ENCODE assay signal across 8 cellular contexts in the genomic region with DNA sequence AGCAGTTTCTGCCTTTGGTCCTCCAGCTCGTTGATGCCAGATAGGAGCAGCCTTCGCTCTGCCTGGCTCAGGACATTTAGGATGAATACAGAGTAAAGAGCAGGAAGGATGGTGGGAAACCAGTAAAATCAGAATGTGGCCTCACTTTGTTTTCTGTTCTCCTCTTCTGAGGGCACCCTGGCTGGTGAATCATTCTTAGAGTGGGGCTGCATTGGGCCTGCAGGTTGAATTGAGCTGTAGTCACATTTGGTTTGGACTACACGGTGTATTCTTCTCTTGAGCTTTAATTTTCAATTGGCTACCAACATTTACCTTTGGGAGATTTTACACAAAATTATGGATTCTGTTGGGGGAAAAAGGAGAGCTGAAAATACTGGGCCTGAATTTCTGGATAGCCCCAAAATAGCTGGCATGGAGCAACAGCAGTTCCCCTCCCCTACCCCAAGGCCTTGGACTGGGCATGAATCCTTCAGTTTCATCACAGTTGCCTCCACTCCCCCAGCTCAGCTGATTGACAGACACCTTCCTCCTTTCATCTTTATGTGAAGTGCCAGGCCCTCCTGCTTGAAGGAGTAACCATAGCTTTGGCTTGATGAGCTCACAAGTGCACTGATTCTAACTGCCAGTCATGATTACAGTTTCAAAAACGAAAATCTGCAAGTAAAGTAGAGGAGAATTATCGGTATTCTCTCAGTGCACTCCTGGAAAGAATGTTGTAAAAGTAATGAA. TPM values are rescaled to one million over a fixed set of nuclear protein-coding genes. Genes with fewer than 3 reads are reported as not detected.
DNase-seq lines count a peak whose midpoint lies in the region; ATAC-seq and TF ChIP-seq lines count a peak whose summit lies in the region.

No MANE protein-coding gene starts in this region.

- H3K4me1 ChIP-seq in CD8-positive, alpha-beta memory T cell (ENCODE audit: insufficient read depth, low read length) = peaks cover 11% of the 10 kb centered on the region
- H3K4me1 ChIP-seq in heart left ventricle = peaks cover 0 to 27% (median 12%) of the 10 kb centered on the region in 12 donors
- peaks cover 0 to 21% (median 15%) of the 10 kb centered on the region in 6 donors for H3K4me1 ChIP-seq in spleen

- intact Hi-C loops in heart left ventricle (cut with DNase I) (loop anchor here in 1 of 10 donors (5.0 kb wide), 1 partner anchor 47 kb away; no protein-coding TSS in a partner anchor), spleen (cut with DNase I; ENCODE audit: low total_unique reads) (no loop called here), posterior vena cava (cut with DNase I) (no loop called here)

- H3K9me3 Mint-ChIP-seq in CD8-positive, alpha-beta memory T cell = no peaks in the 10 kb centered on the region

- H3K4me3 Mint-ChIP-seq in CD8-positive, alpha-beta memory T cell = no peak overlapping the region

- H3K27ac Mint-ChIP-seq in CD8-positive, alpha-beta memory T cell = peak overlapping the region; percentile 61 to 96 (median 84)

- CTCF ChIA-PET in CD8-positive, alpha-beta memory T cell (lab: Charles Lee) = interaction anchor here (0.7 to 1.9 kb wide), 15 partner anchors 8 to 314 kb away, joined by 3 to 9 read pairs (median 4); a partner anchor contains a TSS

- H3K27me3 ChIP-seq in CD8-positive, alpha-beta memory T cell (ENCODE audit: insufficient read depth, low read length, poor library complexity, severe bottlenecking) = no peaks in the 10 kb centered on the region
- no peaks in the 10 kb centered on the region for H3K27me3 ChIP-seq in heart left ventricle
- H3K27me3 ChIP-seq in spleen (replicated peaks in 1 of 7) = no peaks in the 10 kb centered on the region

- H3K27me3 Mint-ChIP-seq in CD8-positive, alpha-beta memory T cell = no peaks in the 10 kb centered on the region

- no peaks in the 10 kb centered on the region for H3K9me3 ChIP-seq in CD8-positive, alpha-beta memory T cell (ENCODE audit: low read length)
- H3K9me3 ChIP-seq in heart left ventricle (no peaks in the 10 kb centered on the region), spleen (no peaks in the 10 kb centered on the region)

- POLR2A ChIA-PET in CD8-positive, alpha-beta memory T cell (lab: Charles Lee) = no interaction called here

- no peak overlapping the region for H3K4me3 ChIP-seq in CD8-positive, alpha-beta memory T cell (ENCODE audit: low read length)
- H3K4me3 ChIP-seq in heart left ventricle = no peak overlapping the region
- no peak overlapping the region for H3K4me3 ChIP-seq in spleen

- peaks cover 51% of the 10 kb centered on the region for H3K36me3 ChIP-seq in CD8-positive, alpha-beta memory T cell (ENCODE audit: insufficient read depth, low read length)
- H3K36me3 ChIP-seq in heart left ventricle (peaks cover 2 to 98% (median 81%) of the 10 kb centered on the region in 9 donors), spleen (peaks cover 5 to 100% (median 82%) of the 10 kb centered on the region in 6 donors)

- no peak for DNase-seq in CD8-positive, alpha-beta memory T cell
- DNase-seq in heart left ventricle = no peak
- DNase-seq in activated effector memory CD4-positive, alpha-beta T cell treated with anti-CD3 and anti-CD28 coated beads, Interleukin-2, amount 50 U/mL, for 16 hours = no peak
- no peak for DNase-seq in NCI-H345 treated with DMSO at 0.1 percent for 48 hours (lab: John Stamatoyannopoulos, UW; ENCODE audit: unreplicated experiment)
- DNase-seq in spleen = no peak
- DNase-seq in posterior vena cava (ENCODE audit: low spot score) = no peak

- WGBS in heart left ventricle, 4 donors = 48 to 62% (median 55%) methylated on average over 5 of the region's 5 CpGs
- 64 to 80% (median 65%) methylated on average over 5 of the region's 5 CpGs for WGBS in spleen, 5 donors

- ATAC-seq in GM21360 (IDR thresholded peaks at IDR 0.05; ENCODE audit: unreplicated experiment) (peak; percentile 22), HG03565 (IDR thresholded peaks at IDR 0.05; ENCODE audit: unreplicated experiment) (peak; percentile 6), heart left ventricle (peak in 3 of 4 donors; percentile 11 to 19 (median 15))

- H3K27ac ChIP-seq in CD8-positive, alpha-beta memory T cell (ENCODE audit: low read depth, low read length) = no peak overlapping the region
- H3K27ac ChIP-seq in heart left ventricle (no peak overlapping the region), spleen (peak overlapping the region in 1 of 8 donors; percentile 2)

- no peak for TF ChIP-seq CTCF in heart left ventricle (IDR thresholded peaks at IDR 0.05)
- TF ChIP-seq CTCF in spleen (IDR thresholded peaks at IDR 0.05 in 8 of 11, conservative IDR thresholded peaks at IDR 0.05 in 3 of 11) = no peak

- peaks cover 19 to 84% (median 19%) of the 10 kb centered on the region in 3 donors for H3K36me3 Mint-ChIP-seq in CD8-positive, alpha-beta memory T cell

- H3K4me1 Mint-ChIP-seq in CD8-positive, alpha-beta memory T cell = peaks cover 28 to 49% (median 39%) of the 10 kb centered on the region in 3 donors

- TF ChIP-seq POLR2A in heart left ventricle (IDR thresholded peaks at IDR 0.05) = no peak
- no peak for TF ChIP-seq POLR2A in spleen (IDR thresholded peaks at IDR 0.05)

RNA-seq across cellular contexts. Expression of a gene that starts 24.3 kb away (rescaled TPM):
- 10 to 100 TPM; 48.0 to 48.8 TPM for total RNA-seq in CD8-positive, alpha-beta memory T cell
- polyA plus RNA-seq in CD8-positive, alpha-beta memory T cell = 60.3 TPM
- 10 to 100 TPM; 27.4 to 61.7 (median 31.4) TPM for total RNA-seq in heart left ventricle
- 10 to 100 TPM; 22.4 to 34.0 TPM for polyA plus RNA-seq in heart left ventricle
- 100 to 1,000 TPM in 2 of 7 donors, 10 to 100 TPM in 5; 55.1 to 101 (median 76.6) TPM for total RNA-seq in spleen
- polyA plus RNA-seq in spleen = 100 to 1,000 TPM in 1 of 3 donors, 10 to 100 TPM in 2; 58.0 to 123 (median 64.7) TPM
- 10 to 100 TPM; 26.6 to 30.3 TPM for total RNA-seq in posterior vena cava
